8 cellular contexts compared by ENCODE assay signal in the genomic region with DNA sequence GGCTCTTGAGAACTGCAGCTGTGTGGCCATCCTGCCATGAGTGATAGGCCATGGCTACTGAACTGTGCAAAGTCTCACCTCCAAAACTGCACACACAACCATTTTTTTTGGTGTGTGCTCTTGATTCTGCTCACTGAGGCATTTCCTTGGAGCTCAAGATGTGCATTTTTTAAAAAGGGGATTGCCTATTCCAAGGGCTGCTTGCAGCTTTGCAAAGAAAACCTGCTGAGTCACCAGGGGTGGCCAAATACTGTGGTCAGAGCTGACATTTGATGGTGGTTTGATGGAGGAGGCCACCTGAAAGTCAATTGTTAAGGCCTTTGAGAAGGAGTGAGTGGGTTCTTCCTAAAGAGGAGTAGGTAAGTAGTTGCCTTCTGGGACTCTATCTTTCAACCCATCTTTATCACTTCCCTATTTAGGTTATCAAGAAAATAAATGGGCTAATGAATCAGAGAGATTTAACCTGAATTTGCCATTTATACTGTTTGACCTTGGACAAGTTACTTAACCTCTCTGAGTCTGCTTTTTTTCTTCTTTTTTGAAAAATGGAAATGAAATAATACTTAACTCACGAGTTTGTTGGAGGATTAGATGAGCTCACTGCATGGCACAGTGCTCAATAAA.
DNase-seq lines count a peak whose midpoint lies in the region; ATAC-seq and TF ChIP-seq lines count a peak whose summit lies in the region.

No MANE protein-coding gene starts in this region.

- H3K4me3 ChIP-seq in BLaER1 (no peak overlapping the region), transverse colon (no peak overlapping the region)

- no peak for TF ChIP-seq EP300 in transverse colon (IDR thresholded peaks at IDR 0.05; ENCODE audit: low read depth)

- H3K4me1 Mint-ChIP-seq in activated T-helper 2 cell treated with anti-CD3 and anti-CD28 coated beads, Interferon-gamma antibody, Interleukin-2, Interleukin-4, amounts not matched to agents 10 μg/mL and 5 μg/mL and 100 μg/mL, durations not matched to agents 14 hours and 24 hours and 36 hours (ENCODE audit: low read depth) = peaks cover 33% of the 10 kb centered on the region
- H3K4me1 Mint-ChIP-seq in stimulated activated memory B cell treated with anti-CD40 and anti-IgM and Interleukin-4, amounts not matched to agents 10 μg/mL and 1 μg/mL and 100 μg/mL, for 72 hours = peaks cover 21% of the 10 kb centered on the region

- no peaks in the 10 kb centered on the region for H3K27me3 Mint-ChIP-seq in activated T-helper 2 cell treated with anti-CD3 and anti-CD28 coated beads, Interferon-gamma antibody, Interleukin-2, Interleukin-4, amounts not matched to agents 10 μg/mL and 5 μg/mL and 100 μg/mL, durations not matched to agents 14 hours and 24 hours and 36 hours (ENCODE audit: low read depth)
- H3K27me3 Mint-ChIP-seq in stimulated activated memory B cell treated with anti-CD40 and anti-IgM and Interleukin-4, amounts not matched to agents 10 μg/mL and 1 μg/mL and 100 μg/mL, for 72 hours = no peaks in the 10 kb centered on the region

- H3K9me3 ChIP-seq in BLaER1 = peaks cover 19% of the 10 kb centered on the region
- H3K9me3 ChIP-seq in transverse colon = no peaks in the 10 kb centered on the region

- peak; percentile 75 for ATAC-seq in HG03139 (IDR thresholded peaks at IDR 0.05; ENCODE audit: unreplicated experiment)
- ATAC-seq in stimulated activated memory B cell treated with anti-CD40 and anti-IgM and Interleukin-4, amounts not matched to agents 10 μg/mL and 1 μg/mL and 100 μg/mL, for 72 hours = peak; percentile 95

- H3K4me2 ChIP-seq in BLaER1 = peak overlapping the region; percentile 65

- in situ Hi-C loops in transverse colon (cut with MboI; ENCODE audit: low pct_ligation_motif_present in 1 of 4, low pct_unique_long_range_greater_than_20kb in 1 of 4, low sequenced_read_pairs in 3 of 4) = no loop called here

- no peaks in the 10 kb centered on the region for H3K27me3 ChIP-seq in BLaER1
- H3K27me3 ChIP-seq in transverse colon = no peaks in the 10 kb centered on the region

- H3K9me3 Mint-ChIP-seq in activated T-helper 2 cell treated with anti-CD3 and anti-CD28 coated beads, Interferon-gamma antibody, Interleukin-2, Interleukin-4, amounts not matched to agents 10 μg/mL and 5 μg/mL and 100 μg/mL, durations not matched to agents 14 hours and 24 hours and 36 hours = peaks cover 24% of the 10 kb centered on the region
- peaks cover 7% of the 10 kb centered on the region for H3K9me3 Mint-ChIP-seq in stimulated activated memory B cell treated with anti-CD40 and anti-IgM and Interleukin-4, amounts not matched to agents 10 μg/mL and 1 μg/mL and 100 μg/mL, for 72 hours

- H3K4me3 Mint-ChIP-seq in activated T-helper 2 cell treated with anti-CD3 and anti-CD28 coated beads, Interferon-gamma antibody, Interleukin-2, Interleukin-4, amounts not matched to agents 10 μg/mL and 5 μg/mL and 100 μg/mL, durations not matched to agents 14 hours and 24 hours and 36 hours (ENCODE audit: low read depth) = no peak overlapping the region
- peak overlapping the region; percentile 17 for H3K4me3 Mint-ChIP-seq in stimulated activated memory B cell treated with anti-CD40 and anti-IgM and Interleukin-4, amounts not matched to agents 10 μg/mL and 1 μg/mL and 100 μg/mL, for 72 hours

- peak overlapping the region; percentile 44; the same call in 1 of the 2 replicates for H3K9ac ChIP-seq in BLaER1

- H3K27ac ChIP-seq in BLaER1 (peak overlapping the region; percentile 64), transverse colon (no peak overlapping the region)

- H4K20me1 ChIP-seq in BLaER1 = no peaks in the 10 kb centered on the region

- H3K27ac Mint-ChIP-seq in activated T-helper 2 cell treated with anti-CD3 and anti-CD28 coated beads, Interferon-gamma antibody, Interleukin-2, Interleukin-4, amounts not matched to agents 10 μg/mL and 5 μg/mL and 100 μg/mL, durations not matched to agents 14 hours and 24 hours and 36 hours = peak overlapping the region; percentile 61
- H3K27ac Mint-ChIP-seq in stimulated activated memory B cell treated with anti-CD40 and anti-IgM and Interleukin-4, amounts not matched to agents 10 μg/mL and 1 μg/mL and 100 μg/mL, for 72 hours = peak overlapping the region; percentile 84

- DNase-seq in GM19240 (ENCODE audit: insufficient read length, low spot score) = peak; percentile 37
- DNase-seq in activated T-helper 2 cell treated with anti-CD3 and anti-CD28 coated beads, Interferon-gamma antibody, Interleukin-2, Interleukin-4, amounts not matched to agents 10 μg/mL and 5 μg/mL and 100 μg/mL, durations not matched to agents 14 hours and 24 hours and 36 hours (ENCODE audit: low spot score) = no peak
- DNase-seq in transverse colon = no peak
- no peak for DNase-seq in NCI-H446 treated with DMSO at 0.1 percent for 48 hours (lab: John Stamatoyannopoulos, UW)
- no peak for DNase-seq in NCI-H748 treated with DMSO at 0.1 percent for 48 hours (lab: John Stamatoyannopoulos, UW)

- intact Hi-C loops in activated T-helper 2 cell treated with anti-CD3 and anti-CD28 coated beads, Interferon-gamma antibody, Interleukin-2, Interleukin-4, amounts not matched to agents 10 μg/mL and 5 μg/mL and 100 μg/mL, durations not matched to agents 14 hours and 24 hours and 36 hours (cut with micrococcal nuclease) = loop anchor here (1.0 to 5.0 kb wide), 4 partner anchors 15 to 85 kb away; no protein-coding TSS in a partner anchor
- intact Hi-C loops in transverse colon (cut with DNase I; ENCODE audit: low total_unique reads) = no loop called here

- no peak for TF ChIP-seq CTCF in transverse colon (IDR thresholded peaks at IDR 0.05)

- H3K36me3 ChIP-seq in BLaER1 = no peaks in the 10 kb centered on the region
- H3K36me3 ChIP-seq in transverse colon = no peaks in the 10 kb centered on the region

- WGBS in transverse colon (ENCODE audit: low coverage in 1 of 2), 2 donors = 90 to 100% methylated on average over 1 of the region's 1 CpG

- TF ChIP-seq POLR2A in transverse colon (IDR thresholded peaks at IDR 0.05) = no peak

- H3K36me3 Mint-ChIP-seq in activated T-helper 2 cell treated with anti-CD3 and anti-CD28 coated beads, Interferon-gamma antibody, Interleukin-2, Interleukin-4, amounts not matched to agents 10 μg/mL and 5 μg/mL and 100 μg/mL, durations not matched to agents 14 hours and 24 hours and 36 hours (ENCODE audit: low read depth) = peaks cover 6% of the 10 kb centered on the region
- H3K36me3 Mint-ChIP-seq in stimulated activated memory B cell treated with anti-CD40 and anti-IgM and Interleukin-4, amounts not matched to agents 10 μg/mL and 1 μg/mL and 100 μg/mL, for 72 hours = peaks cover 5% of the 10 kb centered on the region

- H3K4me1 ChIP-seq in BLaER1 (peaks cover 48% of the 10 kb centered on the region), transverse colon (no peaks in the 10 kb centered on the region)
